ENCODE assay signal across 9 cellular contexts in genomic region chr6:16725145-16725864, GRCh38. TPM values are rescaled to one million over a fixed set of nuclear protein-coding genes. Genes with fewer than 3 reads are reported as not detected.
DNase-seq lines count a peak whose midpoint lies in the region; TF ChIP-seq lines count a peak whose summit lies in the region.
"Had no signal": no experiment of that assay in that cellular context is flagged by ENCODE, and none has a peak within 500 bp of the region (broad histone marks: within the 10 kb centered on the region; RNA-seq: fewer than 3 reads in every experiment).

No MANE protein-coding gene starts in this region.

- H3K4me3 ChIP-seq in fibroblast of the aortic adventitia (ENCODE audit: low read depth, low read length) = peak overlapping the region; percentile 26
- H3K4me3 ChIP-seq in retinal pigment epithelial cell (ENCODE audit: low read length) = no peak overlapping the region
- H3K4me3 ChIP-seq: GM12878 had no signal

- TF ChIP-seq CTCF in fibroblast of the aortic adventitia (IDR thresholded peaks at IDR 0.05; ENCODE audit: insufficient read depth, low read length) = no peak
- no peak for TF ChIP-seq CTCF in retinal pigment epithelial cell (conservative IDR thresholded peaks at IDR 0.05; ENCODE audit: low read depth, low read length)

- DNase-seq in Daoy (ENCODE audit: low read depth) = peak; percentile 57
- DNase-seq in fibroblast of the aortic adventitia (ENCODE audit: low read depth) = peak; percentile 81
- DNase-seq in retinal pigment epithelial cell (ENCODE audit: low read depth) = peak; percentile 78
- no peak for DNase-seq in activated CD8-positive, alpha-beta memory T cell treated with anti-CD3 and anti-CD28 coated beads for 24 hours
- no peak for DNase-seq in KBM-7
- DNase-seq in Kasumi-1 (lab: John Stamatoyannopoulos, UW) = no peak
- DNase-seq in NCI-H2081 treated with DMSO at 0.1 percent for 48 hours (lab: John Stamatoyannopoulos, UW) = no peak

- in situ Hi-C loops in KBM-7 (cut with MboI; ENCODE audit: low pct_unique_long_range_greater_than_20kb, low sequenced_read_pairs) = no loop called here

TF ChIP-seq in PFSK-1, 5 proteins besides CTCF, POLR2A, EP300 and RAD21:
- no peak for TF ChIP-seq TAF1 (IDR thresholded peaks at IDR 0.05; ENCODE audit: borderline replicate concordance, insufficient read depth, low read length)
- TF ChIP-seq FOXP2 (optimal IDR thresholded peaks at IDR 0.05; ENCODE audit: borderline replicate concordance, extremely low read depth, extremely low read length, insufficient read depth) = no peak
- 0 out of 2 replicates have a peak, but pooled peaks have one; percentile 62 for TF ChIP-seq POLR2AphosphoS5 (IDR thresholded peaks at IDR 0.05; ENCODE audit: low read depth, low read length)
- TF ChIP-seq SIN3A (IDR thresholded peaks at IDR 0.05; ENCODE audit: borderline replicate concordance, insufficient read depth, low read length) = peak; percentile 83; the same call in 1 of the 2 replicates

RNA-seq across cellular contexts. Expression of gene ATXN1, which starts 36.0 kb away (rescaled TPM):
- 29.9 and 33.8 TPM in 2 replicates for total RNA-seq in Daoy (2014; rRNA removed; shearing (Covaris generic))
- polyA plus RNA-seq in PFSK-1 (2012; ENCODE audit: insufficient read length, low read depth) = 50.9 TPM
- 31.8 and 39.3 TPM in 2 replicates for total RNA-seq in fibroblast of the aortic adventitia (ENCODE audit: low replicate concordance)

Comparison
In these comparisons a context has a peak if more than half of its experiments do, and no peak if none do; other contexts are left out.
1. DNase-seq: peak in Daoy (single experiment), fibroblast of the aortic adventitia (single experiment) and retinal pigment epithelial cell (single experiment); none in activated CD8-positive, alpha-beta memory T cell treated with anti-CD3 and anti-CD28 coated beads for 24 hours (single experiment), KBM-7 (single experiment), Kasumi-1 (0 of 2) and NCI-H2081 treated with DMSO at 0.1 percent for 48 hours (single experiment).